In the genomic region with DNA sequence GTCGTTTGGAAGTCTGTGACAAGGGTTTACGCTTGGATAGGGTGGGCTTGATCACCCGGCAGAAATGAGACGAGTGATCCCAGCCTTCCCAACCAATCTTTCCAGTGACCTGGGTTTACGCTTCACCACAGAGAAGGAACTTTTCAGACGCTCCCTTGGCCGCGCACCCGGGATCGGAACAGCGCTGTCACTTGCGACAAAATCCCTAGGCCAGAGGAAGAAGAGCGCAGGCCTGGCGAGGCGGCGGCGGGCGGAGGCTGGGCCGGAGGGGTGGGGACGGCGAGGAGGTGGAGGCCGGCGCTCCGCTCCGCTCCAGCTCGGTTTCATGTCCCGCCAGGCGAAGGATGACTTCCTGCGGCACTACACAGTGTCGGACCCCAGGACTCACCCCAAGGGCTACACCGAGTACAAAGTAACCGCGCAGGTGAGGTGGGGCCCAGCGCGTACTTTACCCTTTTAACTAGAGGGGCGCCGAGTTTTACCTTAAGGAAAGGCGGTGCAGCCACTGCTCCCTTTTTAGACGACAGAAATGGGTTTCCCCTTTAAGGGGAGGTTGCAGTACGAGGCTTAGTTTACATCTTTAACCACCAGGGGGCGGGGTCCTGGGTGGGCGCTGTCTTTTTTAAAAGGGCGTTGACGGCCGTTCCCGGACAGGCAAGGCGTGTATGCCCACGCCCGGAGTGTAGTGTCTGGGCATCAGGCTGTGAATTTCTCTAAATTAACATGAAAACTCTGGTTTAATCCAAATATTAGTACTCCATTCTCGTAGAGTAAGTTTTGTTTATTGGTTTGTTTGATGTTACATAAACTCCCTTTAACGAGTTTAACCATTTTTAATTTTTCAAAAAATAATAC, we compare ENCODE assay signal across 1 cellular context.
TF ChIP-seq lines count a peak whose summit lies in the region.

A gene with protein sequence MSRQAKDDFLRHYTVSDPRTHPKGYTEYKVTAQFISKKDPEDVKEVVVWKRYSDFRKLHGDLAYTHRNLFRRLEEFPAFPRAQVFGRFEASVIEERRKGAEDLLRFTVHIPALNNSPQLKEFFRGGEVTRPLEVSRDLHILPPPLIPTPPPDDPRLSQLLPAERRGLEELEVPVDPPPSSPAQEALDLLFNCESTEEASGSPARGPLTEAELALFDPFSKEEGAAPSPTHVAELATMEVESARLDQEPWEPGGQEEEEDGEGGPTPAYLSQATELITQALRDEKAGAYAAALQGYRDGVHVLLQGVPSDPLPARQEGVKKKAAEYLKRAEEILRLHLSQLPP (plus strand): TSS at position 227 of the 855 bp plus-strand sequence. CDS start 99 bp downstream, at position 326.

TF ChIP-seq in HepG2, 621 proteins besides CTCF, POLR2A, EP300 and RAD21 (continued from another document and continues in another):
- TF ChIP-seq, protein P1, sequence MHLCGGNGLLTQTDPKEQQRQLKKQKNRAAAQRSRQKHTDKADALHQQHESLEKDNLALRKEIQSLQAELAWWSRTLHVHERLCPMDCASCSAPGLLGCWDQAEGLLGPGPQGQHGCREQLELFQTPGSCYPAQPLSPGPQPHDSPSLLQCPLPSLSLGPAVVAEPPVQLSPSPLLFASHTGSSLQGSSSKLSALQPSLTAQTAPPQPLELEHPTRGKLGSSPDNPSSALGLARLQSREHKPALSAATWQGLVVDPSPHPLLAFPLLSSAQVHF (CRISPR knock-in tag; IDR thresholded peaks at IDR 0.05): no peak
- no peak for TF ChIP-seq NFATC3 (CRISPR knock-in tag; IDR thresholded peaks at IDR 0.05)
- peak; percentile 48 for TF ChIP-seq ZNF781 (CRISPR knock-in tag; IDR thresholded peaks at IDR 0.05; ENCODE audit: borderline replicate concordance, not compliant biosample characterization)
- TF ChIP-seq ZNF709 (CRISPR knock-in tag; IDR thresholded peaks at IDR 0.05): no peak
- TF ChIP-seq, protein P2, sequence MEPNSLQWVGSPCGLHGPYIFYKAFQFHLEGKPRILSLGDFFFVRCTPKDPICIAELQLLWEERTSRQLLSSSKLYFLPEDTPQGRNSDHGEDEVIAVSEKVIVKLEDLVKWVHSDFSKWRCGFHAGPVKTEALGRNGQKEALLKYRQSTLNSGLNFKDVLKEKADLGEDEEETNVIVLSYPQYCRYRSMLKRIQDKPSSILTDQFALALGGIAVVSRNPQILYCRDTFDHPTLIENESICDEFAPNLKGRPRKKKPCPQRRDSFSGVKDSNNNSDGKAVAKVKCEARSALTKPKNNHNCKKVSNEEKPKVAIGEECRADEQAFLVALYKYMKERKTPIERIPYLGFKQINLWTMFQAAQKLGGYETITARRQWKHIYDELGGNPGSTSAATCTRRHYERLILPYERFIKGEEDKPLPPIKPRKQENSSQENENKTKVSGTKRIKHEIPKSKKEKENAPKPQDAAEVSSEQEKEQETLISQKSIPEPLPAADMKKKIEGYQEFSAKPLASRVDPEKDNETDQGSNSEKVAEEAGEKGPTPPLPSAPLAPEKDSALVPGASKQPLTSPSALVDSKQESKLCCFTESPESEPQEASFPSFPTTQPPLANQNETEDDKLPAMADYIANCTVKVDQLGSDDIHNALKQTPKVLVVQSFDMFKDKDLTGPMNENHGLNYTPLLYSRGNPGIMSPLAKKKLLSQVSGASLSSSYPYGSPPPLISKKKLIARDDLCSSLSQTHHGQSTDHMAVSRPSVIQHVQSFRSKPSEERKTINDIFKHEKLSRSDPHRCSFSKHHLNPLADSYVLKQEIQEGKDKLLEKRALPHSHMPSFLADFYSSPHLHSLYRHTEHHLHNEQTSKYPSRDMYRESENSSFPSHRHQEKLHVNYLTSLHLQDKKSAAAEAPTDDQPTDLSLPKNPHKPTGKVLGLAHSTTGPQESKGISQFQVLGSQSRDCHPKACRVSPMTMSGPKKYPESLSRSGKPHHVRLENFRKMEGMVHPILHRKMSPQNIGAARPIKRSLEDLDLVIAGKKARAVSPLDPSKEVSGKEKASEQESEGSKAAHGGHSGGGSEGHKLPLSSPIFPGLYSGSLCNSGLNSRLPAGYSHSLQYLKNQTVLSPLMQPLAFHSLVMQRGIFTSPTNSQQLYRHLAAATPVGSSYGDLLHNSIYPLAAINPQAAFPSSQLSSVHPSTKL (CRISPR knock-in tag; IDR thresholded peaks at IDR 0.05): peak; percentile 33; the same call in 1 of the 2 replicates
- 0 out of 2 replicates have a peak, but pooled peaks have one; percentile 56 for TF ChIP-seq SNAPC2 (CRISPR knock-in tag; IDR thresholded peaks at IDR 0.05)
- TF ChIP-seq, protein P3, sequence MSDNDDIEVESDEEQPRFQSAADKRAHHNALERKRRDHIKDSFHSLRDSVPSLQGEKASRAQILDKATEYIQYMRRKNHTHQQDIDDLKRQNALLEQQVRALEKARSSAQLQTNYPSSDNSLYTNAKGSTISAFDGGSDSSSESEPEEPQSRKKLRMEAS (IDR thresholded peaks at IDR 0.05): peak; percentile 85
- TF ChIP-seq SKI (IDR thresholded peaks at IDR 0.05; ENCODE audit: partially characterized antibody): peak; percentile 20
- peak; percentile 56; the same call in 1 of the 2 replicates for TF ChIP-seq MAF1 (CRISPR knock-in tag; IDR thresholded peaks at IDR 0.05; ENCODE audit: borderline replicate concordance)
- TF ChIP-seq, protein P4, sequence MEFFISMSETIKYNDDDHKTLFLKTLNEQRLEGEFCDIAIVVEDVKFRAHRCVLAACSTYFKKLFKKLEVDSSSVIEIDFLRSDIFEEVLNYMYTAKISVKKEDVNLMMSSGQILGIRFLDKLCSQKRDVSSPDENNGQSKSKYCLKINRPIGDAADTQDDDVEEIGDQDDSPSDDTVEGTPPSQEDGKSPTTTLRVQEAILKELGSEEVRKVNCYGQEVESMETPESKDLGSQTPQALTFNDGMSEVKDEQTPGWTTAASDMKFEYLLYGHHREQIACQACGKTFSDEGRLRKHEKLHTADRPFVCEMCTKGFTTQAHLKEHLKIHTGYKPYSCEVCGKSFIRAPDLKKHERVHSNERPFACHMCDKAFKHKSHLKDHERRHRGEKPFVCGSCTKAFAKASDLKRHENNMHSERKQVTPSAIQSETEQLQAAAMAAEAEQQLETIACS (CRISPR knock-in tag; IDR thresholded peaks at IDR 0.05): peak; percentile 49; the same call in 1 of the 2 replicates
- no peak; the same call in 1 of the 2 replicates for TF ChIP-seq SP140L (CRISPR knock-in tag; IDR thresholded peaks at IDR 0.05; ENCODE audit: borderline replicate concordance)
- TF ChIP-seq, protein P5, sequence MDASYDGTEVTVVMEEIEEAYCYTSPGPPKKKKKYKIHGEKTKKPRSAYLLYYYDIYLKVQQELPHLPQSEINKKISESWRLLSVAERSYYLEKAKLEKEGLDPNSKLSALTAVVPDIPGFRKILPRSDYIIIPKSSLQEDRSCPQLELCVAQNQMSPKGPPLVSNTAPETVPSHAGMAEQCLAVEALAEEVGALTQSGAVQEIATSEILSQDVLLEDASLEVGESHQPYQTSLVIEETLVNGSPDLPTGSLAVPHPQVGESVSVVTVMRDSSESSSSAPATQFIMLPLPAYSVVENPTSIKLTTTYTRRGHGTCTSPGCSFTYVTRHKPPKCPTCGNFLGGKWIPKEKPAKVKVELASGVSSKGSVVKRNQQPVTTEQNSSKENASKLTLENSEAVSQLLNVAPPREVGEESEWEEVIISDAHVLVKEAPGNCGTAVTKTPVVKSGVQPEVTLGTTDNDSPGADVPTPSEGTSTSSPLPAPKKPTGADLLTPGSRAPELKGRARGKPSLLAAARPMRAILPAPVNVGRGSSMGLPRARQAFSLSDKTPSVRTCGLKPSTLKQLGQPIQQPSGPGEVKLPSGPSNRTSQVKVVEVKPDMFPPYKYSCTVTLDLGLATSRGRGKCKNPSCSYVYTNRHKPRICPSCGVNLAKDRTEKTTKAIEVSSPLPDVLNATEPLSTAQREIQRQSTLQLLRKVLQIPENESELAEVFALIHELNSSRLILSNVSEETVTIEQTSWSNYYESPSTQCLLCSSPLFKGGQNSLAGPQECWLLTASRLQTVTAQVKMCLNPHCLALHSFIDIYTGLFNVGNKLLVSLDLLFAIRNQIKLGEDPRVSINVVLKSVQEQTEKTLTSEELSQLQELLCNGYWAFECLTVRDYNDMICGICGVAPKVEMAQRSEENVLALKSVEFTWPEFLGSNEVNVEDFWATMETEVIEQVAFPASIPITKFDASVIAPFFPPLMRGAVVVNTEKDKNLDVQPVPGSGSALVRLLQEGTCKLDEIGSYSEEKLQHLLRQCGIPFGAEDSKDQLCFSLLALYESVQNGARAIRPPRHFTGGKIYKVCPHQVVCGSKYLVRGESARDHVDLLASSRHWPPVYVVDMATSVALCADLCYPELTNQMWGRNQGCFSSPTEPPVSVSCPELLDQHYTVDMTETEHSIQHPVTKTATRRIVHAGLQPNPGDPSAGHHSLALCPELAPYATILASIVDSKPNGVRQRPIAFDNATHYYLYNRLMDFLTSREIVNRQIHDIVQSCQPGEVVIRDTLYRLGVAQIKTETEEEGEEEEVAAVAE (CRISPR knock-in tag; IDR thresholded peaks at IDR 0.05; ENCODE audit: borderline replicate concordance): no peak; the same call in none of the 2 replicates
- no peak for TF ChIP-seq ZNF10 (CRISPR knock-in tag; IDR thresholded peaks at IDR 0.05; ENCODE audit: borderline replicate concordance, low read depth)
- no peak for TF ChIP-seq ZNF329 (CRISPR knock-in tag; IDR thresholded peaks at IDR 0.05; ENCODE audit: low read depth)
- peak; percentile 48; the same call in 1 of the 2 replicates for TF ChIP-seq ATF7-NPFF (CRISPR knock-in tag; IDR thresholded peaks at IDR 0.05; ENCODE audit: low read depth)
- TF ChIP-seq, protein P6, sequence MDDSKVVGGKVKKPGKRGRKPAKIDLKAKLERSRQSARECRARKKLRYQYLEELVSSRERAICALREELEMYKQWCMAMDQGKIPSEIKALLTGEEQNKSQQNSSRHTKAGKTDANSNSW (CRISPR knock-in tag; IDR thresholded peaks at IDR 0.05; ENCODE audit: borderline replicate concordance): no peak
- TF ChIP-seq, protein P7, sequence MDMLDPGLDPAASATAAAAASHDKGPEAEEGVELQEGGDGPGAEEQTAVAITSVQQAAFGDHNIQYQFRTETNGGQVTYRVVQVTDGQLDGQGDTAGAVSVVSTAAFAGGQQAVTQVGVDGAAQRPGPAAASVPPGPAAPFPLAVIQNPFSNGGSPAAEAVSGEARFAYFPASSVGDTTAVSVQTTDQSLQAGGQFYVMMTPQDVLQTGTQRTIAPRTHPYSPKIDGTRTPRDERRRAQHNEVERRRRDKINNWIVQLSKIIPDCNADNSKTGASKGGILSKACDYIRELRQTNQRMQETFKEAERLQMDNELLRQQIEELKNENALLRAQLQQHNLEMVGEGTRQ (IDR thresholded peaks at IDR 0.05; ENCODE audit: low read depth, low read length): no peak
- TF ChIP-seq, protein P7 (CRISPR knock-in tag; IDR thresholded peaks at IDR 0.05; ENCODE audit: borderline replicate concordance): peak; percentile 33; the same call in 1 of the 2 replicates
- TF ChIP-seq, protein P8, sequence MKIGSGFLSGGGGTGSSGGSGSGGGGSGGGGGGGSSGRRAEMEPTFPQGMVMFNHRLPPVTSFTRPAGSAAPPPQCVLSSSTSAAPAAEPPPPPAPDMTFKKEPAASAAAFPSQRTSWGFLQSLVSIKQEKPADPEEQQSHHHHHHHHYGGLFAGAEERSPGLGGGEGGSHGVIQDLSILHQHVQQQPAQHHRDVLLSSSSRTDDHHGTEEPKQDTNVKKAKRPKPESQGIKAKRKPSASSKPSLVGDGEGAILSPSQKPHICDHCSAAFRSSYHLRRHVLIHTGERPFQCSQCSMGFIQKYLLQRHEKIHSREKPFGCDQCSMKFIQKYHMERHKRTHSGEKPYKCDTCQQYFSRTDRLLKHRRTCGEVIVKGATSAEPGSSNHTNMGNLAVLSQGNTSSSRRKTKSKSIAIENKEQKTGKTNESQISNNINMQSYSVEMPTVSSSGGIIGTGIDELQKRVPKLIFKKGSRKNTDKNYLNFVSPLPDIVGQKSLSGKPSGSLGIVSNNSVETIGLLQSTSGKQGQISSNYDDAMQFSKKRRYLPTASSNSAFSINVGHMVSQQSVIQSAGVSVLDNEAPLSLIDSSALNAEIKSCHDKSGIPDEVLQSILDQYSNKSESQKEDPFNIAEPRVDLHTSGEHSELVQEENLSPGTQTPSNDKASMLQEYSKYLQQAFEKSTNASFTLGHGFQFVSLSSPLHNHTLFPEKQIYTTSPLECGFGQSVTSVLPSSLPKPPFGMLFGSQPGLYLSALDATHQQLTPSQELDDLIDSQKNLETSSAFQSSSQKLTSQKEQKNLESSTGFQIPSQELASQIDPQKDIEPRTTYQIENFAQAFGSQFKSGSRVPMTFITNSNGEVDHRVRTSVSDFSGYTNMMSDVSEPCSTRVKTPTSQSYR (CRISPR knock-in tag; IDR thresholded peaks at IDR 0.05; ENCODE audit: borderline replicate concordance): no peak
- TF ChIP-seq ZNF549 (CRISPR knock-in tag; IDR thresholded peaks at IDR 0.05): no peak
- no peak for TF ChIP-seq FOXO1 (CRISPR knock-in tag; IDR thresholded peaks at IDR 0.05)
- TF ChIP-seq, protein P9, sequence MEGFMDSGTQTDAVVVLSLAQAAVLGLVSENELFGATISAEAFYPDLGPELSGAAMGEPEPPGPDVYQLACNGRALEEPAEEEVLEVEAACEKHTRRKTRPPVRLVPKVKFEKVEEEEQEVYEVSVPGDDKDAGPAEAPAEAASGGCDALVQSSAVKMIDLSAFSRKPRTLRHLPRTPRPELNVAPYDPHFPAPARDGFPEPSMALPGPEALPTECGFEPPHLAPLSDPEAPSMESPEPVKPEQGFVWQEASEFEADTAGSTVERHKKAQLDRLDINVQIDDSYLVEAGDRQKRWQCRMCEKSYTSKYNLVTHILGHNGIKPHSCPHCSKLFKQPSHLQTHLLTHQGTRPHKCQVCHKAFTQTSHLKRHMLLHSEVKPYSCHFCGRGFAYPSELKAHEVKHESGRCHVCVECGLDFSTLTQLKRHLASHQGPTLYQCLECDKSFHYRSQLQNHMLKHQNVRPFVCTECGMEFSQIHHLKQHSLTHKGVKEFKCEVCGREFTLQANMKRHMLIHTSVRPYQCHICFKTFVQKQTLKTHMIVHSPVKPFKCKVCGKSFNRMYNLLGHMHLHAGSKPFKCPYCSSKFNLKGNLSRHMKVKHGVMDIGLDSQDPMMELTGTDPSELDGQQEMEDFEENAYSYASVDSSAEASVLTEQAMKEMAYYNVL (CRISPR knock-in tag; IDR thresholded peaks at IDR 0.05; ENCODE audit: borderline replicate concordance): peak; percentile 66; the same call in 1 of the 2 replicates
- TF ChIP-seq FOXJ3 (CRISPR knock-in tag; IDR thresholded peaks at IDR 0.05; ENCODE audit: borderline replicate concordance): 0 out of 2 replicates have a peak, but pooled peaks have one; percentile 52
- peak; percentile 34; the same call in 1 of the 2 replicates for TF ChIP-seq NFYC (CRISPR knock-in tag; IDR thresholded peaks at IDR 0.05)
